Comparison of ENCODE assay signal across 29 cellular contexts in genomic region chr5:79392776-79393175, GRCh38.
"Had no signal": no experiment of that assay in that cellular context is flagged by ENCODE, and none has a peak within 500 bp of the region (broad histone marks: within the 10 kb centered on the region; RNA-seq: fewer than 3 reads in every experiment).

No MANE protein-coding gene starts in this region.

- H3K4me1 Mint-ChIP-seq: naive thymus-derived CD8-positive, alpha-beta T cell; neural progenitor cell; stimulated activated memory B cell treated with anti-CD40 and anti-IgM and Interleukin-4, amounts not matched to agents 10 μg/mL and 1 μg/mL and 100 μg/mL, for 72 hours; stimulated activated naive CD8-positive, alpha-beta T cell treated with anti-CD3 and anti-CD28 coated beads, Interleukin-15, amount 100 ng/mL, for 72 hours had no signal

- H2AFZ ChIP-seq: neural progenitor cell, parathyroid adenoma had no signal

- H3K4me3 Mint-ChIP-seq: naive thymus-derived CD8-positive, alpha-beta T cell; natural killer cell treated with Interleukin-12 subunit alpha and Interleukin-12 subunit beta and Interleukin-15 and Interleukin-18, amount 100 ng/mL, for 72 hours; neural progenitor cell; stimulated activated memory B cell treated with anti-CD40 and anti-IgM and Interleukin-4, amounts not matched to agents 10 μg/mL and 1 μg/mL and 100 μg/mL, for 72 hours; stimulated activated naive CD8-positive, alpha-beta T cell treated with anti-CD3 and anti-CD28 coated beads, Interleukin-15, amount 100 ng/mL, for 72 hours; type B pancreatic cell had no signal

- FAIRE-seq: small intestine had no signal

- DNase-seq: naive thymus-derived CD8-positive, alpha-beta T cell; occipital lobe; ovary; posterior cingulate gyrus; psoas muscle; right cardiac atrium; right lobe of liver; sigmoid colon; small intestine; stimulated activated CD4-positive, alpha-beta T cell treated with anti-CD3 and anti-CD28 coated beads, Interleukin-15, amount 100 ng/mL, for 24 hours; stimulated activated CD4-positive, alpha-beta T cell treated with anti-CD3 and anti-CD28 coated beads, Interleukin-4, amount 100 ng/mL, for 1 hour; stimulated activated CD4-positive, alpha-beta T cell treated with anti-CD3 and anti-CD28 coated beads, Interleukin-4, amount 100 ng/mL, for 4 hours; stimulated activated CD8-positive, alpha-beta memory T cell treated with anti-CD3 and anti-CD28 coated beads, Interleukin-4, amount 100 ng/mL, for 48 hours; stimulated activated naive CD4-positive, alpha-beta T cell; stimulated activated naive CD8-positive, alpha-beta T cell treated with anti-CD3 and anti-CD28 coated beads, Interleukin-15, amount 100 ng/mL, for 72 hours; stimulated activated naive CD8-positive, alpha-beta T cell treated with anti-CD3 and anti-CD28 coated beads, Interleukin-15, Interleukin-2, amounts not matched to agents 100 U/mL and 50 U/mL, for 24 hours; substantia nigra; testis; tibial artery; transverse colon; upper lobe of right lung; uterus had no signal

- H3K27ac Mint-ChIP-seq: naive thymus-derived CD8-positive, alpha-beta T cell; natural killer cell treated with Interleukin-12 subunit alpha and Interleukin-12 subunit beta and Interleukin-15 and Interleukin-18, amount 100 ng/mL, for 72 hours; neural progenitor cell; progenitor cell of endocrine pancreas; stimulated activated memory B cell treated with anti-CD40 and anti-IgM and Interleukin-4, amounts not matched to agents 10 μg/mL and 1 μg/mL and 100 μg/mL, for 72 hours; stimulated activated naive CD8-positive, alpha-beta T cell treated with anti-CD3 and anti-CD28 coated beads, Interleukin-15, amount 100 ng/mL, for 72 hours; type B pancreatic cell had no signal

- H3K27me3 Mint-ChIP-seq: naive thymus-derived CD8-positive, alpha-beta T cell; progenitor cell of endocrine pancreas; stimulated activated memory B cell treated with anti-CD40 and anti-IgM and Interleukin-4, amounts not matched to agents 10 μg/mL and 1 μg/mL and 100 μg/mL, for 72 hours; stimulated activated naive CD8-positive, alpha-beta T cell treated with anti-CD3 and anti-CD28 coated beads, Interleukin-15, amount 100 ng/mL, for 72 hours; type B pancreatic cell had no signal

- H3K36me3 ChIP-seq: ovary, right lobe of liver, sigmoid colon, suprapubic skin, tibial artery, transverse colon, upper lobe of right lung had no signal

- H3K9ac ChIP-seq: neural progenitor cell, parathyroid adenoma had no signal

- H3K9me3 ChIP-seq: ovary, psoas muscle, right lobe of liver, sigmoid colon, suprapubic skin, testis, tibial artery, transverse colon, upper lobe of right lung, uterus had no signal

- H3K27me3 ChIP-seq: neural progenitor cell, ovary, right lobe of liver, sigmoid colon, suprapubic skin, testis, tibial artery, transverse colon, upper lobe of right lung, uterus had no signal

- H3K9me3 Mint-ChIP-seq: naive thymus-derived CD8-positive, alpha-beta T cell; natural killer cell treated with Interleukin-12 subunit alpha and Interleukin-12 subunit beta and Interleukin-15 and Interleukin-18, amount 100 ng/mL, for 72 hours; neural progenitor cell; stimulated activated memory B cell treated with anti-CD40 and anti-IgM and Interleukin-4, amounts not matched to agents 10 μg/mL and 1 μg/mL and 100 μg/mL, for 72 hours; stimulated activated naive CD8-positive, alpha-beta T cell treated with anti-CD3 and anti-CD28 coated beads, Interleukin-15, amount 100 ng/mL, for 72 hours; type B pancreatic cell had no signal

- H3K4me3 ChIP-seq: neural progenitor cell, ovary, psoas muscle, right lobe of liver, sigmoid colon, suprapubic skin, testis, tibial artery, transverse colon, upper lobe of right lung, uterus had no signal

- H3K4me1 ChIP-seq: neural progenitor cell, parathyroid adenoma, psoas muscle, right lobe of liver, sigmoid colon, suprapubic skin, testis, tibial artery, transverse colon, upper lobe of right lung, uterus had no signal

- ATAC-seq: naive thymus-derived CD8-positive, alpha-beta T cell; natural killer cell treated with Interleukin-12 subunit alpha and Interleukin-12 subunit beta and Interleukin-15 and Interleukin-18, amount 100 ng/mL, for 72 hours; psoas muscle; right cardiac atrium; right lobe of liver; stimulated activated memory B cell treated with anti-CD40 and anti-IgM and Interleukin-4, amounts not matched to agents 10 μg/mL and 1 μg/mL and 100 μg/mL, for 72 hours; stimulated activated naive CD8-positive, alpha-beta T cell treated with anti-CD3 and anti-CD28 coated beads, Interleukin-15, amount 100 ng/mL, for 72 hours; stimulated activated naive CD8-positive, alpha-beta T cell treated with anti-CD3 and anti-CD28 coated beads, Interleukin-15, Interleukin-2, amounts not matched to agents 100 U/mL and 50 U/mL, for 24 hours; upper lobe of right lung had no signal

- H3K4me2 ChIP-seq: neural progenitor cell had no signal

- H3K79me2 ChIP-seq: parathyroid adenoma had no signal

- H3K36me3 Mint-ChIP-seq: natural killer cell treated with Interleukin-12 subunit alpha and Interleukin-12 subunit beta and Interleukin-15 and Interleukin-18, amount 100 ng/mL, for 72 hours had no signal

- H3K27ac ChIP-seq: neural progenitor cell, ovary, parathyroid adenoma, psoas muscle, right lobe of liver, sigmoid colon, suprapubic skin, testis, tibial artery, transverse colon, upper lobe of right lung, uterus had no signal
